7 cellular contexts compared by ENCODE assay signal in the genomic region with DNA sequence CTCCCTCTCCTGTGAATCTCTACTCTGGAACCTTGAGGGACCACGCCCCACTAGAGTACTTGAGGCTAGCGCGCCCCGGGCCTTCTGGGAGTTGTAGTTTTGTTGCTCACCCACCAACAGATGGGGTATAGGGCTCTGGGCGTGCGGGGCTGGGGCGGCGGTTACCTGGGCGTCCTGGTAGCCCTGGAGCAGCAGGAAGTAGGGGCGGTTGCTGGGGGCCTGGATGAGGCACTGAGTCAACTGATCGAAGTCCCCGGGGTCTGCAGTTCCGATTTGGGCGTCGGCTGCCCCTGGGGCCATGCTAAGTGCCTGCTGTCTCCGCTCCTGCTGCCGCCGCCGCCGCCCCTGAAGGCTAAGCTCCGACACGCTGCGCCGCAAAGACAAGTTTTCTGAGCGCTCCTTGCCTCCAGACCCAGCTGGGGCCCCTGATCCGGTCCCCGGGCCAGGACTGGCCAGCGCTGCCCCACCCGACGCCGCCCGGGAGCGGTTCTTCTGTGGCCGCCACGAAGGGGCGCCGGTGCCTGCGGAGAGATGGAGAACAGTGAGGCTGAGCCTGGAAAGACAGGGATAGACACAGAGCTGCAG. TPM values are rescaled to one million over a fixed set of nuclear protein-coding genes. Genes with fewer than 3 reads are reported as not detected.
DNase-seq lines count a peak whose midpoint lies in the region; ATAC-seq, FAIRE-seq and TF ChIP-seq lines count a peak whose summit lies in the region.
"Had no signal": no experiment of that assay in that cellular context is flagged by ENCODE, and none has a peak within 500 bp of the region (broad histone marks: within the 10 kb centered on the region; RNA-seq: fewer than 3 reads in every experiment).

No MANE protein-coding gene starts in this region.

- ATAC-seq in A549 (peak; percentile 77 to 87), GM21423 (IDR thresholded peaks at IDR 0.05; ENCODE audit: unreplicated experiment) (no peak), HG02884 (IDR thresholded peaks at IDR 0.05; ENCODE audit: unreplicated experiment) (no peak)

- 25% methylated on average over 32 of the region's 38 CpGs for WGBS in A549 (ENCODE audit: missing lambda C conversion rate)

- H3K9me3 ChIP-seq in A549: no peaks in the 10 kb centered on the region

- no peak for TF ChIP-seq EP300 in A549 (IDR thresholded peaks at IDR 0.05)

- FAIRE-seq in A549 (lab: Jason Lieb, UNC): no peak

- POLR2A ChIA-PET in A549 (lab: Yijun Ruan, JAX): interaction anchor here (0.6 to 2.4 kb wide), 2 partner anchors 14 to 60 kb away, joined by 3 to 5 read pairs; no protein-coding TSS in a partner anchor

- TF ChIP-seq RAD21 in A549 (conservative IDR thresholded peaks at IDR 0.05 in 1 of 2, IDR thresholded peaks at IDR 0.05 in 1 of 2): peak; percentile 28 to 35; a peak in 3 of 5 replicates

- H3K4me2 ChIP-seq in A549: peak overlapping the region; percentile 72

- CTCF ChIA-PET in A549 (lab: Yijun Ruan, JAX): interaction anchor here (0.6 to 5.4 kb wide), 11 partner anchors 8 to 238 kb away, joined by 3 to 69 read pairs (median 4); partner anchors contain the start of genes HSD17B14 and IZUMO1

- DNase-seq in A549 (ENCODE audit: low read depth in 1 of 2, low spot score in 1 of 2) (peak; percentile 85 to 95), NCI-H2227 (lab: John Stamatoyannopoulos, UW; ENCODE audit: unreplicated experiment) (peak; percentile 70), NCI-H1048 (lab: John Stamatoyannopoulos, UW) (no peak)
- DNase-seq: activated effector memory CD4-positive, alpha-beta T cell treated with anti-CD3 and anti-CD28 coated beads, Interleukin-2, amount 50 U/mL, for 16 hours had no signal

- H3K4me1 ChIP-seq in A549: peaks cover 16% of the 10 kb centered on the region

- peak overlapping the region; percentile 77 to 81 for H3K27ac ChIP-seq in A549

- TF ChIP-seq CTCF in A549 (IDR thresholded peaks at IDR 0.05): peak; percentile 28; the same call in 2 of the 3 replicates

- peak overlapping the region; percentile 49 for H3K4me3 ChIP-seq in A549
- H3K4me3 ChIP-seq in iPS-11a (ENCODE audit: low read depth, low read length): peak overlapping the region; percentile 39

- TF ChIP-seq POLR2A in A549 (IDR thresholded peaks at IDR 0.05; ENCODE audit: low read length): no peak

TF ChIP-seq in A549, 52 proteins besides CTCF, POLR2A, EP300 and RAD21:
- TF ChIP-seq MAX (IDR thresholded peaks at IDR 0.05) (peak; percentile 49; the same call in 1 of the 2 replicates), RFX5 (IDR thresholded peaks at IDR 0.05) (peak; percentile 38; the same call in 1 of the 2 replicates), HOXB13 (CRISPR knock-in tag; IDR thresholded peaks at IDR 0.05; ENCODE audit: low read depth) (no peak)

RNA-seq across cellular contexts. Expression of gene RASIP1, which starts 5.3 kb away (rescaled TPM):
- polyA plus RNA-seq in A549 (2011; rRNA removed): 0.33 and 0.40 TPM in 2 replicates
- polyA plus RNA-seq in A549 (2012; cell fraction: cytosol; rRNA removed): 0.36 and 0.47 TPM in 2 replicates
- polyA plus RNA-seq in A549 (2012; cell fraction: nucleus; rRNA removed): 0.69 and 0.83 TPM in 2 replicates
- polyA plus RNA-seq in A549 (2017; fragmentation: RNase III; extraction: RNeasy Plus Mini Kit Qiagen cat#74134 plus additional on column Dnase treatment): 0.36 to 0.62 TPM (median 0.45 TPM) in 3 replicates
- 0.10 and 0.45 TPM in 2 replicates for polyA minus RNA-seq in A549 (2011; rRNA and poly(A)+ RNA removed)

RNA-seq across cellular contexts. Expression of gene IZUMO1, which starts 11.6 kb away (rescaled TPM):
- not detected in 2 replicates for polyA plus RNA-seq in A549 (2011; rRNA removed)
- not detected in 2 replicates for polyA plus RNA-seq in A549 (2012; cell fraction: cytosol; rRNA removed)
- polyA plus RNA-seq in A549 (2012; cell fraction: nucleus; rRNA removed): 0.04 TPM in 1 of 2 replicates, not detected in the other
- polyA plus RNA-seq in A549 (2017; fragmentation: RNase III; extraction: RNeasy Plus Mini Kit Qiagen cat#74134 plus additional on column Dnase treatment): not detected in 3 replicates
- polyA minus RNA-seq in A549 (2011; rRNA and poly(A)+ RNA removed): not detected in 2 replicates

RNA-seq across cellular contexts. Expression of gene MAMSTR, which starts 15.6 kb away (rescaled TPM):
- polyA plus RNA-seq in A549 (2011; rRNA removed): 0.45 and 0.52 TPM in 2 replicates
- polyA plus RNA-seq in A549 (2012; cell fraction: cytosol; rRNA removed): 0.81 and 0.87 TPM in 2 replicates
- 0.85 and 0.95 TPM in 2 replicates for polyA plus RNA-seq in A549 (2012; cell fraction: nucleus; rRNA removed)
- 0.33 to 0.44 TPM (median 0.40 TPM) in 3 replicates for polyA plus RNA-seq in A549 (2017; fragmentation: RNase III; extraction: RNeasy Plus Mini Kit Qiagen cat#74134 plus additional on column Dnase treatment)
- polyA minus RNA-seq in A549 (2011; rRNA and poly(A)+ RNA removed): 0.92 and 1.0 TPM in 2 replicates

RNA-seq across cellular contexts. Expression of gene FUT1, which starts 17.3 kb away (rescaled TPM):
- 1.4 and 1.5 TPM in 2 replicates for polyA plus RNA-seq in A549 (2011; rRNA removed)
- 0.17 and 0.21 TPM in 2 replicates for polyA plus RNA-seq in A549 (2012; cell fraction: cytosol; rRNA removed)
- 0.20 and 0.55 TPM in 2 replicates for polyA plus RNA-seq in A549 (2012; cell fraction: nucleus; rRNA removed)
- 0.05 to 0.13 TPM (median 0.09 TPM) in 3 replicates for polyA plus RNA-seq in A549 (2017; fragmentation: RNase III; extraction: RNeasy Plus Mini Kit Qiagen cat#74134 plus additional on column Dnase treatment)
- polyA minus RNA-seq in A549 (2011; rRNA and poly(A)+ RNA removed): 1.0 and 1.1 TPM in 2 replicates

RNA-seq across cellular contexts. Expression of gene FGF21, which starts 20.2 kb away (rescaled TPM):
- polyA plus RNA-seq in A549 (2011; rRNA removed) (0.06 TPM in 1 of 2 replicates, not detected in the other), A549 (2017; fragmentation: RNase III; extraction: RNeasy Plus Mini Kit Qiagen cat#74134 plus additional on column Dnase treatment) (not detected in 3 replicates)
- not detected in 2 replicates for polyA plus RNA-seq in A549 (2012; cell fraction: cytosol; rRNA removed)
- 0.16 TPM in 1 of 2 replicates, not detected in the other for polyA plus RNA-seq in A549 (2012; cell fraction: nucleus; rRNA removed)
- not detected in 2 replicates for polyA minus RNA-seq in A549 (2011; rRNA and poly(A)+ RNA removed)

Comparison
In these comparisons a context has a peak if more than half of its experiments do, and no peak if none do; other contexts are left out.
1. ATAC-seq: peak in A549 (2 of 2); none in GM21423 (single experiment) and HG02884 (single experiment).